In the genomic region with DNA sequence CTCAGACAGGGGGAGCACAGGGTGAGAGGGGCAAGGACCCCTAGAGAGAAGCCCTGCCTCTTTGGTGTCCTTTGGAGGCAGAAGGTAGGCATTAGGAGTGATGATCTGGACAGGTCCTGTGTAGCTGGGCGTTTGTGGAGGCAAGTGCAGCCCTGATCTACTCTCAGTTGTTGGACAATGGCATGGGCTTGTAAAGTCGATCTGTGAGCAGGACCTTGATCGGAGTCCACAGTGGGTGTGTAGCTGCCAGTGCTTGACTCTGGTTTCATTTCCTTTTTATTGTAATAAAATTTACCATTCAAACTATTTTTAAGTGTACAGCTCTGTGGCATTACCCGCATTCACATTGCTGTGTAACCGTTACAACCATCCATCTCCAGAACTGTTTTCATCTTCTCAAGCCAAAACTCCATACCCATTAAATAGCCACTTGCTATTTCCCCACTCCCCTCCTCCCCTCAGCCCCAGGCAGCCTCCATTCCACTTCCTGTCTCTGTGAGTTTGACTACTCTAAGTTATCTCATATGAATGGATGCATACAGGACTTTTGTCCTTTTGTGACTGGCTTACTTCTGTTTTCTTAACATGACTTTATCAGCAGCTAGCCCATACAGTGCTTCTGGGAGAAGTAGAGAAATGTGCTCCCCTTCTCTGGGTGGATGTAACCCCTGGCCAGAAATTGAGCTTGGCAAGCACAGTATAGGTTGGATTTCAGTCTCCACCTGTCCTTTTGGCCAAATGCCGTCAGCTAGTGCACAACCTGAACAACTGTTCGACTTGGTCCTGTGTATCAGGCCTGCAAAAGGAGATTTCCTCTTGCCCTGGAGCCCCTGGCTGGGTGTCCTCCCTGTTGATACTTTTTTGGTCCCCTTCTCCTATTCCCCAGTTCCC, we compare ENCODE assay signal across 10 cellular contexts.
DNase-seq lines count a peak whose midpoint lies in the region; ATAC-seq and TF ChIP-seq lines count a peak whose summit lies in the region.
"Had no signal": no experiment of that assay in that cellular context is flagged by ENCODE, and none has a peak within 500 bp of the region (broad histone marks: within the 10 kb centered on the region; RNA-seq: fewer than 3 reads in every experiment).

No MANE protein-coding gene starts in this region.

- DNase-seq in MV-4-11 (lab: John Stamatoyannopoulos, UW) = peak; percentile 94
- no peak for DNase-seq in right lobe of liver
- no peak for DNase-seq in activated gamma-delta T cell (lab: John Stamatoyannopoulos, UW)
- no peak for DNase-seq in HEK293T (ENCODE audit: extremely low spot score)
- no peak for DNase-seq in COLO829 (ENCODE audit: low spot score)
- no peak for DNase-seq in cerebellar nuclear complex (lab: John Stamatoyannopoulos, UW)
- DNase-seq: stimulated activated CD4-positive, alpha-beta T cell treated with anti-CD3 and anti-CD28 coated beads, Interleukin-15, amount 100 ng/mL, for 24 hours; SW 1271 had no signal

- CTCF ChIA-PET in HEK293T (lab: Yijun Ruan, JAX) = interaction anchor here (1.4 kb wide), 1 partner anchor 18 kb away, joined by 9 read pairs; no protein-coding TSS in a partner anchor

- peak overlapping the region in 1 of 3 donors; percentile 11 for H3K27ac ChIP-seq in right lobe of liver

- no peaks in the 10 kb centered on the region for H3K9me3 ChIP-seq in right lobe of liver

- 48% methylated on average over 5 of the region's 7 CpGs for WGBS in right lobe of liver (ENCODE audit: insufficient coverage, low coverage, low lambda C conversion rate, missing lambda C conversion rate)

- peaks cover 0 to 17% (median 4%) of the 10 kb centered on the region in 4 donors for H3K4me1 ChIP-seq in right lobe of liver

- no peaks in the 10 kb centered on the region for H3K36me3 ChIP-seq in right lobe of liver

- peak; percentile 47 for ATAC-seq in GM18505 (IDR thresholded peaks at IDR 0.05; ENCODE audit: unreplicated experiment)
- peak; percentile 35 for ATAC-seq in GM21619 (IDR thresholded peaks at IDR 0.05; ENCODE audit: unreplicated experiment)
- peak; percentile 47 to 59 (median 54) for ATAC-seq in right lobe of liver

- TF ChIP-seq CTCF in right lobe of liver (IDR thresholded peaks at IDR 0.05) = no peak

- no peak for TF ChIP-seq POLR2A in GM18505 (IDR thresholded peaks at IDR 0.05; ENCODE audit: borderline replicate concordance, extremely low read depth, insufficient read depth, insufficient read length)
- no peak for TF ChIP-seq POLR2A in right lobe of liver (IDR thresholded peaks at IDR 0.05)

- intact Hi-C loops in right lobe of liver (cut with DNase I) = no loop called here

- no peak overlapping the region for H3K4me3 ChIP-seq in right lobe of liver

- POLR2A ChIA-PET in HEK293T (lab: Yijun Ruan, JAX) = interaction anchor here (1.4 to 1.6 kb wide), 3 partner anchors 12 to 209 kb away, joined by 3 to 5 read pairs (median 4); a partner anchor contains a TSS

- no peaks in the 10 kb centered on the region for H3K27me3 ChIP-seq in right lobe of liver

TF ChIP-seq in HEK293T, 16 proteins besides CTCF, POLR2A, EP300 and RAD21:
- TF ChIP-seq CTBP1 (IDR thresholded peaks at IDR 0.05; ENCODE audit: borderline replicate concordance) (no peak), BHLHE40 (IDR thresholded peaks at IDR 0.05; ENCODE audit: borderline replicate concordance) (no peak), FOXK2 (IDR thresholded peaks at IDR 0.05) (no peak), ELF4 (IDR thresholded peaks at IDR 0.05) (no peak), ARNT (IDR thresholded peaks at IDR 0.05) (no peak), SUZ12 (IDR thresholded peaks at IDR 0.05) (no peak), HDGF (IDR thresholded peaks at IDR 0.05; ENCODE audit: borderline replicate concordance) (no peak)
